ENCODE assay signal across 32 cellular contexts in genomic region chrY:13803424-13803823, GRCh38.
"Had no signal": no experiment of that assay in that cellular context is flagged by ENCODE, and none has a peak within 500 bp of the region (broad histone marks: within the 10 kb centered on the region; RNA-seq: fewer than 3 reads in every experiment).

No MANE protein-coding gene starts in this region.

- H3K9me3 ChIP-seq: esophagus muscularis mucosa, gastrocnemius medialis had no signal

- DNase-seq: activated CD4-positive, alpha-beta memory T cell treated with anti-CD3 and anti-CD28 coated beads for 36 hours; activated CD4-positive, alpha-beta T cell treated with anti-CD3 and anti-CD28 coated beads for 1 hour; activated CD4-positive, alpha-beta T cell treated with anti-CD3 and anti-CD28 coated beads for 4 hours; activated CD4-positive, alpha-beta T cell treated with anti-CD3 and anti-CD28 coated beads, Interleukin-2, amount 50 U/mL, for 1 hour; activated CD8-positive, alpha-beta memory T cell treated with anti-CD3 and anti-CD28 coated beads, Interleukin-2, amount 10 ng/mL, durations not matched to agents 7 days and 5 days; activated CD8-positive, alpha-beta memory T cell treated with anti-CD3 and anti-CD28 coated beads, Interleukin-2, amount 50 U/mL, for 4 hours; activated CD8-positive, alpha-beta T cell treated with anti-CD3 and anti-CD28 coated beads, Interleukin-2, amount 10 ng/mL, durations not matched to agents 7 days and 5 days; activated effector memory CD4-positive, alpha-beta T cell treated with anti-CD3 and anti-CD28 coated beads, Interleukin-2, amount 50 U/mL, for 16 hours; activated naive CD4-positive, alpha-beta T cell treated with anti-CD3 and anti-CD28 coated beads, Interleukin-2, amount 50 U/mL, for 16 hours; activated T-cell treated with anti-CD3 and anti-CD28 coated beads, Interleukin-2, amount 50 U/mL, for 1 hour; activated T-cell treated with anti-CD3 and anti-CD28 coated beads, Interleukin-2, amount 50 U/mL, for 48 hours; amniotic stem cell; anterior cingulate cortex; brain microvascular endothelial cell; dorsolateral prefrontal cortex; effector memory CD4-positive, alpha-beta T cell; erythroblast; foreskin keratinocyte; gastrocnemius medialis; glutamatergic neuron; heart left ventricle; T-helper 1 cell; T-helper 2 cell had no signal

- H3K27me3 ChIP-seq: brain microvascular endothelial cell, dorsolateral prefrontal cortex, esophagus muscularis mucosa, foreskin keratinocyte, gastrocnemius medialis, heart left ventricle had no signal

- ATAC-seq: activated CD8-positive, alpha-beta memory T cell treated with anti-CD3 and anti-CD28 coated beads, Interleukin-2, amount 10 ng/mL, durations not matched to agents 7 days and 5 days; activated CD8-positive, alpha-beta T cell treated with anti-CD3 and anti-CD28 coated beads, Interleukin-2, amount 10 ng/mL, durations not matched to agents 7 days and 5 days; foreskin keratinocyte; gastrocnemius medialis; heart left ventricle had no signal

- H3K9me3 Mint-ChIP-seq: dendritic cell treated with granulocyte-macrophage colony-stimulating factor and Interleukin-4, amounts not matched to agents 40 ng/mL and 50 ng/mL, for 4 days had no signal

- H3K27ac ChIP-seq: brain microvascular endothelial cell, coronary artery, dorsolateral prefrontal cortex, esophagus muscularis mucosa, foreskin keratinocyte, gastrocnemius medialis, heart left ventricle had no signal

- H3K36me3 ChIP-seq: brain microvascular endothelial cell, esophagus muscularis mucosa, gastrocnemius medialis, heart left ventricle had no signal

- H3K27ac Mint-ChIP-seq: activated CD4-positive, alpha-beta memory T cell treated with anti-CD3 and anti-CD28 coated beads for 36 hours; activated CD8-positive, alpha-beta memory T cell treated with anti-CD3 and anti-CD28 coated beads, Interleukin-2, amount 10 ng/mL, durations not matched to agents 7 days and 5 days; activated CD8-positive, alpha-beta T cell treated with anti-CD3 and anti-CD28 coated beads, Interleukin-2, amount 10 ng/mL, durations not matched to agents 7 days and 5 days; activated naive CD8-positive, alpha-beta T cell; activated T-helper 1 cell treated with anti-CD3 and anti-CD28 coated beads, Interleukin-12 subunit alpha, Interleukin-12 subunit beta, Interleukin-2, Interleukin-4 antibody, amounts not matched to agents 30 ng/mL and 10 ng/mL and 1 ng/mL, durations not matched to agents 14 hours and 24 hours and 36 hours; activated T-helper 2 cell treated with anti-CD3 and anti-CD28 coated beads, Interferon-gamma antibody, Interleukin-2, Interleukin-4, amounts not matched to agents 10 μg/mL and 5 μg/mL and 100 μg/mL, durations not matched to agents 14 hours and 24 hours and 36 hours; dendritic cell treated with granulocyte-macrophage colony-stimulating factor and Interleukin-4, amounts not matched to agents 40 ng/mL and 50 ng/mL, for 4 days had no signal

- H3K4me3 Mint-ChIP-seq: activated CD4-positive, alpha-beta memory T cell treated with anti-CD3 and anti-CD28 coated beads for 36 hours; activated CD8-positive, alpha-beta memory T cell treated with anti-CD3 and anti-CD28 coated beads, Interleukin-2, amount 10 ng/mL, durations not matched to agents 7 days and 5 days; activated CD8-positive, alpha-beta T cell treated with anti-CD3 and anti-CD28 coated beads, Interleukin-2, amount 10 ng/mL, durations not matched to agents 7 days and 5 days; activated naive CD8-positive, alpha-beta T cell; activated T-helper 1 cell treated with anti-CD3 and anti-CD28 coated beads, Interleukin-12 subunit alpha, Interleukin-12 subunit beta, Interleukin-2, Interleukin-4 antibody, amounts not matched to agents 30 ng/mL and 10 ng/mL and 1 ng/mL, durations not matched to agents 14 hours and 24 hours and 36 hours; central memory CD8-positive, alpha-beta T cell; dendritic cell treated with granulocyte-macrophage colony-stimulating factor and Interleukin-4, amounts not matched to agents 40 ng/mL and 50 ng/mL, for 4 days had no signal

- FAIRE-seq: astrocyte, bronchial epithelial cell had no signal

- H3K4me3 ChIP-seq: coronary artery, dorsolateral prefrontal cortex, esophagus muscularis mucosa, gastrocnemius medialis, heart left ventricle had no signal

- H3K27me3 Mint-ChIP-seq: activated CD4-positive, alpha-beta memory T cell treated with anti-CD3 and anti-CD28 coated beads for 36 hours; activated CD8-positive, alpha-beta memory T cell treated with anti-CD3 and anti-CD28 coated beads, Interleukin-2, amount 10 ng/mL, durations not matched to agents 7 days and 5 days; activated naive CD8-positive, alpha-beta T cell; central memory CD8-positive, alpha-beta T cell; dendritic cell treated with granulocyte-macrophage colony-stimulating factor and Interleukin-4, amounts not matched to agents 40 ng/mL and 50 ng/mL, for 4 days had no signal

- H3K4me1 ChIP-seq: esophagus muscularis mucosa, foreskin keratinocyte, gastrocnemius medialis, heart left ventricle had no signal
